In the genomic region with DNA sequence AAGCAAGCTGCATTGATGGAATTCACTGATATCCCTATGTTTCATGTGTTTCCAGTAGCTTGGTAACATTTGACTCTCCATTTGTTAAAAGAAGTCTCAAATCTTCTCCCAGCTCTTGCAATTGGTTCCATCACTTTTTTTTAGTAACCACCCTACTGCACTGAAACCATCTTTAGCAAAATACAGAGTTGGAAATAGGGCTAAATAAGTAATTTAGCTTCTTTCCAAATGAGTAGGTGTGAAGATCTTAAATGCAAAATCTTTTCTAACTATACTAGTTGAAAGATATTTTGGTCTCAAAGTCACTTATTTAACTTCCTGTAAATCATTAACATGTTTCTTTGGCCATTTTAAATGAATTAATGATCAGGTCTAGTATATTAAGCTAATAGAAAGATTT, we compare ENCODE assay signal across 28 cellular contexts.
DNase-seq lines count a peak whose midpoint lies in the region; ATAC-seq and TF ChIP-seq lines count a peak whose summit lies in the region.
"Had no signal": no experiment of that assay in that cellular context is flagged by ENCODE, and none has a peak within 500 bp of the region (broad histone marks: within the 10 kb centered on the region; RNA-seq: fewer than 3 reads in every experiment).

No MANE protein-coding gene starts in this region.

- in situ Hi-C loops in GM13976 (cut with MboI; ENCODE audit: low sequenced_read_pairs, unreplicated experiment): no loop called here
- in situ Hi-C loops in gastrocnemius medialis (cut with MboI; ENCODE audit: low sequenced_read_pairs in 4 of 4): no loop called here

- peak; percentile 12 for DNase-seq in GM13976 (ENCODE audit: low spot score)
- DNase-seq in stimulated activated naive CD4-positive, alpha-beta T cell (lab: John Stamatoyannopoulos, UW): no peak
- DNase-seq in activated naive CD8-positive, alpha-beta T cell treated with anti-CD3 and anti-CD28 coated beads, Interleukin-2, amount 50 U/mL, for 24 hours: no peak
- no peak for DNase-seq in gastrocnemius medialis
- DNase-seq in mesendoderm: no peak
- DNase-seq: activated CD4-positive, alpha-beta T cell treated with anti-CD3 and anti-CD28 coated beads, Interleukin-2, amount 50 U/mL, for 1 hour; activated naive CD4-positive, alpha-beta T cell treated with Interleukin-2 at 50 U/mL for 16 hours; activated T-cell treated with anti-CD3 and anti-CD28 coated beads, Interleukin-2, amount 50 U/mL, for 72 hours; adrenal gland; body of pancreas; CD4-positive, alpha-beta memory T cell; GOT3; lower lobe of right lung; mucosa of descending colon; NCI-H1417 treated with DMSO at 0.1 percent for 48 hours; NCI-H2081 treated with DMSO at 0.1 percent for 48 hours; NCI-H345; nephron progenitor cell; retina; SJCRH30; stomach; T1000; tibial artery had no signal

- no peaks in the 10 kb centered on the region for H3K4me1 ChIP-seq in gastrocnemius medialis
- peaks cover 12% of the 10 kb centered on the region for H3K4me1 ChIP-seq in mesendoderm (ENCODE audit: control insufficient read depth, low read depth, low read length)
- H3K4me1 ChIP-seq: adrenal gland, body of pancreas, lower lobe of right lung, SJCRH30, stomach, tibial artery had no signal

- H3K27me3 ChIP-seq in gastrocnemius medialis: no peaks in the 10 kb centered on the region
- H3K27me3 ChIP-seq in mesendoderm (ENCODE audit: insufficient read depth, low read length, poor library complexity): no peaks in the 10 kb centered on the region
- H3K27me3 ChIP-seq: adrenal gland, body of pancreas, SJCRH30, stomach, tibial artery had no signal

- H2BK15ac ChIP-seq in mesendoderm (replicated peaks; ENCODE audit: low read depth): no peak overlapping the region

- no peak overlapping the region for H3K27ac ChIP-seq in gastrocnemius medialis
- H3K27ac ChIP-seq in mesendoderm (ENCODE audit: low read depth, low read length): no peak overlapping the region
- H3K27ac ChIP-seq: adrenal gland, body of pancreas, KMS-11, lower lobe of right lung, SJCRH30, skin epidermis, stomach, tibial artery had no signal

- no peaks in the 10 kb centered on the region for H3K79me2 ChIP-seq in mesendoderm (ENCODE audit: control insufficient read depth, insufficient read depth, low read length)

- ATAC-seq in GM19043 (IDR thresholded peaks at IDR 0.05; ENCODE audit: low read depth, unreplicated experiment): peak; percentile 68
- ATAC-seq in GM21619 (IDR thresholded peaks at IDR 0.05; ENCODE audit: unreplicated experiment): peak; percentile 75
- peak; percentile 63 for ATAC-seq in HG03439 (IDR thresholded peaks at IDR 0.05; ENCODE audit: unreplicated experiment)
- no peak for ATAC-seq in activated naive CD8-positive, alpha-beta T cell treated with anti-CD3 and anti-CD28 coated beads, Interleukin-2, amount 50 U/mL, for 24 hours
- ATAC-seq in gastrocnemius medialis: no peak
- ATAC-seq: activated T-cell treated with anti-CD3 and anti-CD28 coated beads, Interleukin-2, amount 50 U/mL, for 72 hours; body of pancreas; lower lobe of right lung; mucosa of descending colon had no signal

- no peak overlapping the region for H3K9ac ChIP-seq in mesendoderm (ENCODE audit: low read length)
- H3K9ac ChIP-seq: KMS-11 had no signal

- H3K36me3 ChIP-seq in gastrocnemius medialis: no peaks in the 10 kb centered on the region
- H3K36me3 ChIP-seq in mesendoderm (ENCODE audit: control insufficient read depth, insufficient read depth, low read length): no peaks in the 10 kb centered on the region
- H3K36me3 ChIP-seq: adrenal gland, lower lobe of right lung, SJCRH30, stomach, tibial artery had no signal

- no peaks in the 10 kb centered on the region for H3K79me1 ChIP-seq in mesendoderm (ENCODE audit: low read length)

- no peaks in the 10 kb centered on the region for H3K9me3 Mint-ChIP-seq in activated naive CD8-positive, alpha-beta T cell treated with anti-CD3 and anti-CD28 coated beads, Interleukin-2, amount 50 U/mL, for 24 hours
- H3K9me3 Mint-ChIP-seq: CD4-positive, alpha-beta memory T cell; nephron progenitor cell had no signal

- H3K23ac ChIP-seq in mesendoderm (ENCODE audit: low read length): no peak overlapping the region

- H2BK120ac ChIP-seq in mesendoderm (ENCODE audit: low read depth, low read length): no peak overlapping the region

- H3K4me3 ChIP-seq in gastrocnemius medialis (no peak overlapping the region), mesendoderm (ENCODE audit: low read length) (no peak overlapping the region)
- H3K4me3 ChIP-seq: adrenal gland, body of pancreas, lower lobe of right lung, mucosa of descending colon, SJCRH30, skin epidermis, stomach, tibial artery had no signal

- no peak overlapping the region for H3K4ac ChIP-seq in mesendoderm (ENCODE audit: low read depth, low read length)

- H3K4me3 Mint-ChIP-seq in activated naive CD8-positive, alpha-beta T cell treated with anti-CD3 and anti-CD28 coated beads, Interleukin-2, amount 50 U/mL, for 24 hours: no peak overlapping the region
- H3K4me3 Mint-ChIP-seq: activated T-cell treated with anti-CD3 and anti-CD28 coated beads, Interleukin-2, amount 50 U/mL, for 72 hours; CD4-positive, alpha-beta memory T cell; nephron progenitor cell had no signal

- H3K56ac ChIP-seq in mesendoderm (ENCODE audit: low read length): no peak overlapping the region

- intact Hi-C loops in gastrocnemius medialis (cut with DNase I; ENCODE audit: low total_unique reads): no loop called here

- no peaks in the 10 kb centered on the region for H3K4me1 Mint-ChIP-seq in activated naive CD8-positive, alpha-beta T cell treated with anti-CD3 and anti-CD28 coated beads, Interleukin-2, amount 50 U/mL, for 24 hours

- no peak overlapping the region for H4K8ac ChIP-seq in mesendoderm (ENCODE audit: low read depth, low read length)

- TF ChIP-seq POLR2A in gastrocnemius medialis (IDR thresholded peaks at IDR 0.05): no peak

- no peak overlapping the region for H3K18ac ChIP-seq in mesendoderm (ENCODE audit: low read length)

- H3K27ac Mint-ChIP-seq in activated naive CD8-positive, alpha-beta T cell treated with anti-CD3 and anti-CD28 coated beads, Interleukin-2, amount 50 U/mL, for 24 hours: no peak overlapping the region
- H3K27ac Mint-ChIP-seq: activated T-cell treated with anti-CD3 and anti-CD28 coated beads, Interleukin-2, amount 50 U/mL, for 72 hours; CD4-positive, alpha-beta memory T cell; nephron progenitor cell had no signal

- no peaks in the 10 kb centered on the region for H3K27me3 Mint-ChIP-seq in activated naive CD8-positive, alpha-beta T cell treated with anti-CD3 and anti-CD28 coated beads, Interleukin-2, amount 50 U/mL, for 24 hours

- H3K36me3 Mint-ChIP-seq in activated naive CD8-positive, alpha-beta T cell treated with anti-CD3 and anti-CD28 coated beads, Interleukin-2, amount 50 U/mL, for 24 hours (ENCODE audit: low read depth): no peaks in the 10 kb centered on the region
- H3K36me3 Mint-ChIP-seq: CD4-positive, alpha-beta memory T cell had no signal

- no peak overlapping the region for H2AK5ac ChIP-seq in mesendoderm (ENCODE audit: low read length)

- no peak overlapping the region for H3K4me2 ChIP-seq in mesendoderm (ENCODE audit: low read length)
- H3K4me2 ChIP-seq: KMS-11 had no signal

- no peaks in the 10 kb centered on the region for H3K9me3 ChIP-seq in gastrocnemius medialis
- H3K9me3 ChIP-seq: adrenal gland, body of pancreas, lower lobe of right lung, mucosa of descending colon, SJCRH30, stomach, tibial artery had no signal

- TF ChIP-seq CTCF in GM13976 (IDR thresholded peaks at IDR 0.05; ENCODE audit: borderline replicate concordance, control extremely low read depth, extremely low read depth, insufficient read depth, missing control alignments): no peak
- no peak for TF ChIP-seq CTCF in gastrocnemius medialis (IDR thresholded peaks at IDR 0.05 in 4 of 5, conservative IDR thresholded peaks at IDR 0.05 in 1 of 5)

- no peak overlapping the region for H2BK5ac ChIP-seq in mesendoderm (ENCODE audit: low read length)

- H4K5ac ChIP-seq in mesendoderm (ENCODE audit: low read length): no peak overlapping the region

Comparison
In these comparisons a context has a peak if more than half of its experiments do, and no peak if none do; other contexts are left out.
1. ATAC-seq: peak in GM19043 (single experiment), GM21619 (single experiment) and HG03439 (single experiment); none in activated naive CD8-positive, alpha-beta T cell treated with anti-CD3 and anti-CD28 coated beads, Interleukin-2, amount 50 U/mL, for 24 hours (single experiment) and gastrocnemius medialis (0 of 2).